In genomic region chr7:47375590-47375989, GRCh38 we compare ENCODE assay signal across 28 cellular contexts.
DNase-seq lines count a peak whose midpoint lies in the region; ATAC-seq and TF ChIP-seq lines count a peak whose summit lies in the region.
"Had no signal": no experiment of that assay in that cellular context is flagged by ENCODE, and none has a peak within 500 bp of the region (broad histone marks: within the 10 kb centered on the region; RNA-seq: fewer than 3 reads in every experiment).

No MANE protein-coding gene starts in this region.

- no peak overlapping the region for H3K9ac ChIP-seq in adipocyte (ENCODE audit: low read length)

- no peaks in the 10 kb centered on the region for H3K36me3 Mint-ChIP-seq in activated T-helper 2 cell treated with anti-CD3 and anti-CD28 coated beads, Interferon-gamma antibody, Interleukin-2, Interleukin-4, amounts not matched to agents 10 μg/mL and 5 μg/mL and 100 μg/mL, durations not matched to agents 14 hours and 24 hours and 36 hours (ENCODE audit: low read depth)
- H3K36me3 Mint-ChIP-seq: CD8-positive, alpha-beta memory T cell; T-cell had no signal

- 88 to 91% methylated on average over 4 of the region's 4 CpGs for WGBS in sigmoid colon, 2 donors

- DNase-seq in GM04504 (ENCODE audit: low read depth) (peak; percentile 51), adipocyte (ENCODE audit: low read depth) (peak; percentile 16), glomerular visceral epithelial cell (ENCODE audit: extremely low spot score) (peak; percentile 15), sigmoid colon (peak; percentile 19), HuH-7.5 (ENCODE audit: low spot score) (no peak), LoVo (ENCODE audit: low spot score) (no peak)
- no peak for DNase-seq in activated T-helper 2 cell treated with anti-CD3 and anti-CD28 coated beads, Interferon-gamma antibody, Interleukin-2, Interleukin-4, amounts not matched to agents 10 μg/mL and 5 μg/mL and 100 μg/mL, durations not matched to agents 14 hours and 24 hours and 36 hours (ENCODE audit: low spot score)
- DNase-seq: activated CD4-positive, alpha-beta T cell treated with anti-CD3 and anti-CD28 coated beads for 4 hours; activated naive CD4-positive, alpha-beta T cell treated with anti-CD3 and anti-CD28 coated beads, Interleukin-2, amount 50 U/mL, for 16 hours; activated T-cell treated with anti-CD3 and anti-CD28 coated beads, Interleukin-2, amount 50 U/mL, for 72 hours; AML-193; CD8-positive, alpha-beta memory T cell; effector memory CD4-positive, alpha-beta T cell; GF-D8; glutamatergic neuron; left lung; NCI-H1105 treated with DMSO at 0.1 percent for 48 hours; NCI-H2081; NCI-H446 treated with DMSO at 0.1 percent for 48 hours; PC-9; SIG-M5; stimulated activated CD4-positive, alpha-beta T cell treated with anti-CD3 and anti-CD28 coated beads, Interleukin-12 subunit alpha, Interleukin-12 subunit beta, amount 100 ng/mL, for 4 hours; stimulated activated CD4-positive, alpha-beta T cell treated with anti-CD3 and anti-CD28 coated beads, Interleukin-4, amount 100 ng/mL, for 4 hours; stimulated activated naive CD8-positive, alpha-beta T cell treated with anti-CD3 and anti-CD28 coated beads, Interleukin-15, amount 100 ng/mL, for 72 hours; T-cell had no signal

- H3K9me3 Mint-ChIP-seq in activated T-helper 2 cell treated with anti-CD3 and anti-CD28 coated beads, Interferon-gamma antibody, Interleukin-2, Interleukin-4, amounts not matched to agents 10 μg/mL and 5 μg/mL and 100 μg/mL, durations not matched to agents 14 hours and 24 hours and 36 hours = no peaks in the 10 kb centered on the region
- H3K9me3 Mint-ChIP-seq: activated T-cell treated with anti-CD3 and anti-CD28 coated beads, Interleukin-2, amount 50 U/mL, for 72 hours; stimulated activated naive CD8-positive, alpha-beta T cell treated with anti-CD3 and anti-CD28 coated beads, Interleukin-15, amount 100 ng/mL, for 72 hours; T-cell had no signal

- ATAC-seq in HG03432 (IDR thresholded peaks at IDR 0.05; ENCODE audit: unreplicated experiment) = no peak
- ATAC-seq: activated T-cell treated with anti-CD3 and anti-CD28 coated beads, Interleukin-2, amount 50 U/mL, for 72 hours; left lung; stimulated activated naive CD8-positive, alpha-beta T cell treated with anti-CD3 and anti-CD28 coated beads, Interleukin-15, amount 100 ng/mL, for 72 hours; T-cell had no signal

- no peak overlapping the region for H3K4me3 Mint-ChIP-seq in activated T-helper 2 cell treated with anti-CD3 and anti-CD28 coated beads, Interferon-gamma antibody, Interleukin-2, Interleukin-4, amounts not matched to agents 10 μg/mL and 5 μg/mL and 100 μg/mL, durations not matched to agents 14 hours and 24 hours and 36 hours (ENCODE audit: low read depth)
- H3K4me3 Mint-ChIP-seq: activated T-cell treated with anti-CD3 and anti-CD28 coated beads, Interleukin-2, amount 50 U/mL, for 72 hours; CD8-positive, alpha-beta memory T cell; stimulated activated naive CD8-positive, alpha-beta T cell treated with anti-CD3 and anti-CD28 coated beads, Interleukin-15, amount 100 ng/mL, for 72 hours; T-cell had no signal

- no peak for TF ChIP-seq CTCF in sigmoid colon (IDR thresholded peaks at IDR 0.05)

- H3K4me3 ChIP-seq in adipocyte (ENCODE audit: low read length) (no peak overlapping the region), sigmoid colon (no peak overlapping the region)
- H3K4me3 ChIP-seq: esophagus muscularis mucosa, left lung, PC-9, tibial nerve had no signal

- H3K4me1 ChIP-seq in adipocyte (ENCODE audit: control insufficient read depth, insufficient read depth, low read length) = peaks cover 21% of the 10 kb centered on the region
- H3K4me1 ChIP-seq in sigmoid colon = peaks cover 0 to 39% (median 35%) of the 10 kb centered on the region in 4 donors

- TF ChIP-seq EP300 in sigmoid colon (IDR thresholded peaks at IDR 0.05) = no peak

- peaks cover 15% of the 10 kb centered on the region for H3K27me3 ChIP-seq in adipocyte (replicated peaks; ENCODE audit: control insufficient read depth, insufficient read depth, low read length)
- H3K27me3 ChIP-seq in sigmoid colon = no peaks in the 10 kb centered on the region
- H3K27me3 ChIP-seq: esophagus muscularis mucosa, left lung, tibial nerve had no signal

- H3K27ac Mint-ChIP-seq in activated T-helper 2 cell treated with anti-CD3 and anti-CD28 coated beads, Interferon-gamma antibody, Interleukin-2, Interleukin-4, amounts not matched to agents 10 μg/mL and 5 μg/mL and 100 μg/mL, durations not matched to agents 14 hours and 24 hours and 36 hours = no peak overlapping the region
- H3K27ac Mint-ChIP-seq: activated T-cell treated with anti-CD3 and anti-CD28 coated beads, Interleukin-2, amount 50 U/mL, for 72 hours; stimulated activated naive CD8-positive, alpha-beta T cell treated with anti-CD3 and anti-CD28 coated beads, Interleukin-15, amount 100 ng/mL, for 72 hours; T-cell had no signal

- H3K27ac ChIP-seq in sigmoid colon = no peak overlapping the region
- H3K27ac ChIP-seq: esophagus muscularis mucosa, left lung, PC-9 had no signal

- H3K4me1 Mint-ChIP-seq in activated T-helper 2 cell treated with anti-CD3 and anti-CD28 coated beads, Interferon-gamma antibody, Interleukin-2, Interleukin-4, amounts not matched to agents 10 μg/mL and 5 μg/mL and 100 μg/mL, durations not matched to agents 14 hours and 24 hours and 36 hours (ENCODE audit: low read depth) = no peaks in the 10 kb centered on the region
- H3K4me1 Mint-ChIP-seq: CD8-positive, alpha-beta memory T cell; stimulated activated naive CD8-positive, alpha-beta T cell treated with anti-CD3 and anti-CD28 coated beads, Interleukin-15, amount 100 ng/mL, for 72 hours; T-cell had no signal

- H3K36me3 ChIP-seq in adipocyte (ENCODE audit: control insufficient read depth, insufficient read depth, low read length, severe bottlenecking) (no peaks in the 10 kb centered on the region), sigmoid colon (no peaks in the 10 kb centered on the region)
- H3K36me3 ChIP-seq: esophagus muscularis mucosa, tibial nerve had no signal

- H3K27me3 Mint-ChIP-seq in activated T-helper 2 cell treated with anti-CD3 and anti-CD28 coated beads, Interferon-gamma antibody, Interleukin-2, Interleukin-4, amounts not matched to agents 10 μg/mL and 5 μg/mL and 100 μg/mL, durations not matched to agents 14 hours and 24 hours and 36 hours (ENCODE audit: low read depth) = peaks cover 4% of the 10 kb centered on the region

- intact Hi-C loops in sigmoid colon (cut with DNase I) = no loop called here
- intact Hi-C loops in activated T-helper 2 cell treated with anti-CD3 and anti-CD28 coated beads, Interferon-gamma antibody, Interleukin-2, Interleukin-4, amounts not matched to agents 10 μg/mL and 5 μg/mL and 100 μg/mL, durations not matched to agents 14 hours and 24 hours and 36 hours (cut with micrococcal nuclease) = no loop called here

- no peaks in the 10 kb centered on the region for H3K9me3 ChIP-seq in adipocyte (ENCODE audit: control insufficient read depth, low read length)
- H3K9me3 ChIP-seq in sigmoid colon = no peaks in the 10 kb centered on the region
- H3K9me3 ChIP-seq: esophagus muscularis mucosa, left lung, tibial nerve had no signal

- TF ChIP-seq POLR2A in sigmoid colon (IDR thresholded peaks at IDR 0.05) = no peak

Comparison
In these comparisons a context has a peak if more than half of its experiments do, and no peak if none do; other contexts are left out.
1. DNase-seq: peak in GM04504 (single experiment), adipocyte (single experiment), glomerular visceral epithelial cell (single experiment) and sigmoid colon (single experiment); none in HuH-7.5 (single experiment), activated T-helper 2 cell treated with anti-CD3 and anti-CD28 coated beads, Interferon-gamma antibody, Interleukin-2, Interleukin-4, amounts not matched to agents 10 μg/mL and 5 μg/mL and 100 μg/mL, durations not matched to agents 14 hours and 24 hours and 36 hours (single experiment) and LoVo (single experiment).